8 cellular contexts compared by ENCODE assay signal in the genomic region with DNA sequence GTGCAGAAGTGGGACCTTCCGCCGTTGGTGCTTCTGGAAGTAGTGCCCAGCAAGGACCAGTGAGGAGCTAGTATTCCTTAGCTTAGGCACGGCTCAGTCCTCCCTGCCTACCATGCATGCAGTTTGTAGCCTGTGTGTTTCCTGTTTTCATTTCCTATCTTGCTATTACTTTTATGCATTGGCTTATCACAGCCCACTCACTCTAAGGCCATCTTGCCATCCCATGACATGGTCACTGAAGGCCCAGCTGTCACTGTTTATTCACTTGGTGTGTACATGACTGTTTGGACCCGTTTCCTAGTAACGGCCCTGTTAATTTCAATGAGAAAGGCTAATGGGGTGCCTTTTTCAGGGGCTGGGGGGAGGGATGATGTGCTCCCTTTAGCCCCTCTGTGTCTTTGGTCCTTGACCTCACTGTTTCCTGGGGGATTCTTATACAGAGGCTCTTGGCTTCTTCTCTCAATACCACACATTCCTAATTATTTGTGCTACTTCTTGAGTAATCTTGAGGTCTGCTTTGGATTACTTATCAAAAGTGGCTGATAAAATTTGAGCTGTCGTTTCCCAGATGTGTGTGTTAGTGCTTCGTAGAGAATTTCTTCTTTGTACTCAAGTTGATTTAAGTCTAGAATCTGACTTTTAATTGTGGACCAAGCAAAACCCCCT. TPM values are rescaled to one million over a fixed set of nuclear protein-coding genes. Genes with fewer than 3 reads are reported as not detected.
DNase-seq lines count a peak whose midpoint lies in the region; ATAC-seq and TF ChIP-seq lines count a peak whose summit lies in the region.

No MANE protein-coding gene starts in this region.

- H3K27me3 ChIP-seq in osteoblast (ENCODE audit: insufficient read depth, low read length), result no peaks in the 10 kb centered on the region

- ATAC-seq in GM21619 (IDR thresholded peaks at IDR 0.05; ENCODE audit: unreplicated experiment), result no peak

- peak overlapping the region; percentile 90 for H3K27ac ChIP-seq in osteoblast (ENCODE audit: low read depth, low read length)

- no peaks in the 10 kb centered on the region for H3K9me3 ChIP-seq in osteoblast (ENCODE audit: low read depth, low read length)

- no peak overlapping the region for H3K4me3 ChIP-seq in osteoblast (ENCODE audit: insufficient read depth, low read length)

- TF ChIP-seq CTCF in GM10248 (IDR thresholded peaks at IDR 0.05; ENCODE audit: control extremely low read depth, extremely low read depth, low read depth, missing control alignments), result no peak
- no peak for TF ChIP-seq CTCF in osteoblast (IDR thresholded peaks at IDR 0.05; ENCODE audit: extremely low read depth, low read depth, low read length)

- H2AFZ ChIP-seq in osteoblast (ENCODE audit: low read length), result no peak overlapping the region

- peak overlapping the region; percentile 46 for H3K4me2 ChIP-seq in osteoblast (ENCODE audit: insufficient read depth, low read length)

- POLR2A ChIA-PET in GM10248 (lab: Yijun Ruan, JAX), result interaction anchor here (0.6 to 1.9 kb wide), 3 partner anchors 12 to 184 kb away, joined by 4 to 5 read pairs (median 5); no protein-coding TSS in a partner anchor

- CTCF ChIA-PET in GM10248 (lab: Yijun Ruan, JAX), result interaction anchor here (1.0 to 4.7 kb wide), 9 partner anchors 10 to 125 kb away, joined by 3 to 34 read pairs (median 6); a partner anchor contains a TSS

- DNase-seq in GM10248 (ENCODE audit: extremely low spot score) (peak; percentile 31), NCI-H146 (lab: John Stamatoyannopoulos, UW) (peak; percentile 78), epidermal melanocyte (ENCODE audit: insufficient read length, low spot score) (peak; percentile 43), osteoblast (ENCODE audit: insufficient read length, low spot score, missing footprints) (peak; percentile 69), head of caudate nucleus (no peak), NCI-H187 treated with DMSO at 0.1 percent for 48 hours (lab: John Stamatoyannopoulos, UW) (no peak), NCI-H345 (lab: John Stamatoyannopoulos, UW) (no peak)

- intact Hi-C loops in head of caudate nucleus (cut with DNase I), result no loop called here

- peaks cover 70% of the 10 kb centered on the region for H3K79me2 ChIP-seq in osteoblast (ENCODE audit: insufficient read depth, low read length)

- H3K4me1 ChIP-seq in osteoblast (ENCODE audit: insufficient read depth, low read length), result peaks cover 64% of the 10 kb centered on the region

- H4K20me1 ChIP-seq in osteoblast (ENCODE audit: insufficient read depth, low read length), result no peaks in the 10 kb centered on the region

- H3K36me3 ChIP-seq in osteoblast (ENCODE audit: insufficient read depth, low read length), result no peaks in the 10 kb centered on the region

RNA-seq across cellular contexts. Expression of a gene that starts 24.5 kb away (rescaled TPM):
- 60.4 and 65.7 TPM in 2 replicates for total RNA-seq in osteoblast

Comparison
In these comparisons a context has a peak if more than half of its experiments do, and no peak if none do; other contexts are left out.
1. DNase-seq: peak in GM10248 (single experiment), NCI-H146 (single experiment), epidermal melanocyte (single experiment) and osteoblast (single experiment); none in head of caudate nucleus (0 of 42), NCI-H187 treated with DMSO at 0.1 percent for 48 hours (single experiment) and NCI-H345 (single experiment).